12 cellular contexts compared by ENCODE assay signal in the genomic region with DNA sequence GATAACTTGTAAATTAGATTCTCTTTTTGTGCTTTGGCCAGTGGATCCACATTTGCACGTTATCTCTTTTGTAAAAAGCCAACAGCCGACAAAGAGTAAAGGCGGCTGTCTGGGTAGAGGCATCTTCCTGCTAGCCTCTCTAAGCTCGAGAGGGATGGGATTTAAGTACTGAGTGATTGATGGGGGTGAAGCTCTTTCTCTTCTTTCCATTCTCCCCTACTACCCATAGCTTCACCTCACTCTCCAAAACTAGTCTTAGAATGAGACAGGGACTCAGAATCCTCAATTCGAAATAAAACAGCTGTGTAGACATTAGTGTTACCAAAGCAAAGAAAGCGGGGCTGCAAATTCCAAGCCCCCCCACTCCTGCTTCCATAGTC. TPM values are rescaled to one million over a fixed set of nuclear protein-coding genes. Genes with fewer than 3 reads are reported as not detected.
DNase-seq lines count a peak whose midpoint lies in the region; TF ChIP-seq lines count a peak whose summit lies in the region.
"Had no signal": no experiment of that assay in that cellular context is flagged by ENCODE, and none has a peak within 500 bp of the region (broad histone marks: within the 10 kb centered on the region; RNA-seq: fewer than 3 reads in every experiment).

No MANE protein-coding gene starts in this region.

- no peak overlapping the region for H2BK15ac ChIP-seq in H9 (ENCODE audit: low read depth, low read length)

- H3K36me3 ChIP-seq in WERI-Rb-1, result peaks cover 33% of the 10 kb centered on the region

- no peak overlapping the region for H3K14ac ChIP-seq in H9 (ENCODE audit: insufficient read depth, low read length)

- no peaks in the 10 kb centered on the region for H4K20me1 ChIP-seq in H9 (ENCODE audit: control insufficient read depth, insufficient read depth, insufficient read length)

- H3K4me3 Mint-ChIP-seq in H9, result peak overlapping the region; percentile 57 to 84

- no peak overlapping the region for H3K56ac ChIP-seq in H9 (ENCODE audit: insufficient read length, low read depth, low read length)

- H3K79me2 ChIP-seq in H9 (ENCODE audit: insufficient read depth, low read length), result no peaks in the 10 kb centered on the region

- H4K8ac ChIP-seq in H9 (replicated peaks; ENCODE audit: insufficient read length, low read depth, low read length), result no peak overlapping the region

- peaks cover 2% of the 10 kb centered on the region for H3K27me3 Mint-ChIP-seq in H9 (ENCODE audit: low read depth)

- H3K27ac Mint-ChIP-seq in H9, result peak overlapping the region in 2 of 3 experiments; percentile 2 to 89; a peak in 3 of 7 replicates

- no peak overlapping the region for H3K9ac ChIP-seq in H9 (ENCODE audit: extremely low read depth, insufficient read length, low read length)

- H3K9me3 Mint-ChIP-seq in H9, result no peaks in the 10 kb centered on the region; a peak in 1 of 5 replicates

- intact Hi-C loops in posterior vena cava (cut with DNase I), result no loop called here

- H3K4me3 ChIP-seq in WERI-Rb-1 (ENCODE audit: low read depth, low read length), result peak overlapping the region; percentile 27

- H2AFZ ChIP-seq in H9 (ENCODE audit: low read length), result no peak overlapping the region

- DNase-seq in A172 (ENCODE audit: low spot score) (peak; percentile 61), H9 (no peak), WERI-Rb-1 (peak; percentile 43), iris pigment epithelial cell (ENCODE audit: low read depth) (peak; percentile 18), posterior vena cava (ENCODE audit: low spot score) (no peak), GM19238 (ENCODE audit: insufficient read length, low spot score) (no peak), NK-92 (lab: John Stamatoyannopoulos, UW; ENCODE audit: unreplicated experiment) (no peak), putamen (ENCODE audit: low spot score) (no peak)
- DNase-seq: activated CD4-positive, alpha-beta T cell treated with anti-CD3 and anti-CD28 coated beads, Interleukin-2, amount 50 U/mL, for 48 hours; GF-D8; MV-4-11; stimulated activated CD4-positive, alpha-beta T cell treated with anti-CD3 and anti-CD28 coated beads, Interleukin-12 subunit alpha, Interleukin-12 subunit beta, amount 100 ng/mL, for 4 hours had no signal

- H3K4me1 Mint-ChIP-seq in H9, result peaks cover 60 to 67% of the 10 kb centered on the region in 2 experiments

- TF ChIP-seq CTCF in H9 (conservative IDR thresholded peaks at IDR 0.05) (no peak), WERI-Rb-1 (IDR thresholded peaks at IDR 0.05; ENCODE audit: low read depth, low read length) (no peak)

- no peak overlapping the region for H4K91ac ChIP-seq in H9 (ENCODE audit: insufficient read length, low read depth, low read length)

- H3K36me3 Mint-ChIP-seq in H9 (ENCODE audit: insufficient read depth in 1 of 3, low read depth in 3 of 3), result peaks cover 10 to 18% (median 11%) of the 10 kb centered on the region in 3 experiments; a peak in 6 of 7 replicates

- H3K9me3 ChIP-seq in H9 (ENCODE audit: control insufficient read depth, low read depth, low read length) (no peaks in the 10 kb centered on the region), WERI-Rb-1 (ENCODE audit: severe bottlenecking) (no peaks in the 10 kb centered on the region)

- no peak overlapping the region for H2AK5ac ChIP-seq in H9 (ENCODE audit: insufficient read length, low read length)

- no peak overlapping the region for H2BK20ac ChIP-seq in H9 (ENCODE audit: low read depth, low read length, poor library complexity, severe bottlenecking)

- peaks cover 15% of the 10 kb centered on the region for H3K23me2 ChIP-seq in H9 (ENCODE audit: insufficient read length, low read depth, low read length, poor library complexity, severe bottlenecking)

- H4K5ac ChIP-seq in H9 (ENCODE audit: insufficient read length, low read depth, low read length), result no peak overlapping the region

- H3K4me1 ChIP-seq in H9 (ENCODE audit: insufficient read depth, low read length), result peaks cover 2% of the 10 kb centered on the region; the same call in 1 of the 2 replicates

- no peak overlapping the region for H2BK120ac ChIP-seq in H9 (ENCODE audit: low read depth, low read length, poor library complexity, severe bottlenecking)

- no peak overlapping the region for H3T11ph ChIP-seq in H9 (ENCODE audit: low read length)

- no peak overlapping the region for H3K27ac ChIP-seq in H9 (ENCODE audit: insufficient read length, low read depth, low read length)
- H3K27ac ChIP-seq in WERI-Rb-1, result peak overlapping the region; percentile 52

- WGBS in H9 (ENCODE audit: extremely low coverage, insufficient read length, low lambda C conversion rate), result no CpG with 5 or more reads among the region's 6 CpGs

- no peak overlapping the region for H2BK5ac ChIP-seq in H9 (ENCODE audit: insufficient read length, low read length)

- H3K27me3 ChIP-seq in H9 (ENCODE audit: insufficient read depth, low read length), result no peaks in the 10 kb centered on the region
- H3K27me3 ChIP-seq in WERI-Rb-1 (ENCODE audit: insufficient read depth, low read depth, severe bottlenecking), result no peaks in the 10 kb centered on the region

- H3K18ac ChIP-seq in H9 (ENCODE audit: insufficient read length, low read depth, low read length), result no peak overlapping the region

- no peak overlapping the region for H3K23ac ChIP-seq in H9 (ENCODE audit: insufficient read length, low read depth, low read length)

- H3K79me1 ChIP-seq in H9 (ENCODE audit: insufficient read depth, low read depth, low read length, poor library complexity, severe bottlenecking), result no peaks in the 10 kb centered on the region

- no peak overlapping the region for H3K4ac ChIP-seq in H9 (ENCODE audit: low read depth, low read length)

- no peak overlapping the region for H2BK12ac ChIP-seq in H9 (ENCODE audit: insufficient read length, low read depth, low read length)

- H3K4me2 ChIP-seq in H9 (ENCODE audit: insufficient read depth, insufficient read length, low read length), result peak overlapping the region; percentile 30

RNA-seq across cellular contexts. Expression of a gene that starts 3.5 kb away (rescaled TPM):
- 74.5 and 85.0 TPM in 2 replicates for total RNA-seq in A172 (2014; rRNA removed; shearing (Covaris generic))
- total RNA-seq in H9 (2021) (44.6 and 46.0 TPM in 2 replicates), posterior vena cava (10 to 100 TPM; 36.0 to 54.0 TPM)

RNA-seq across cellular contexts. Expression of a gene that starts 43.6 kb away (rescaled TPM):
- total RNA-seq in A172 (2014; rRNA removed; shearing (Covaris generic)), result 155 and 158 TPM in 2 replicates
- total RNA-seq in H9 (2021) (86.4 and 97.0 TPM in 2 replicates), posterior vena cava (10 to 100 TPM; 56.1 to 62.2 TPM)

Comparison
In these comparisons a context has a peak if more than half of its experiments do, and no peak if none do; other contexts are left out.
1. DNase-seq: peak in A172 (single experiment), WERI-Rb-1 (single experiment) and iris pigment epithelial cell (single experiment); none in H9 (single experiment), posterior vena cava (single experiment), GM19238 (single experiment), NK-92 (single experiment) and putamen (single experiment).